In the genomic region with DNA sequence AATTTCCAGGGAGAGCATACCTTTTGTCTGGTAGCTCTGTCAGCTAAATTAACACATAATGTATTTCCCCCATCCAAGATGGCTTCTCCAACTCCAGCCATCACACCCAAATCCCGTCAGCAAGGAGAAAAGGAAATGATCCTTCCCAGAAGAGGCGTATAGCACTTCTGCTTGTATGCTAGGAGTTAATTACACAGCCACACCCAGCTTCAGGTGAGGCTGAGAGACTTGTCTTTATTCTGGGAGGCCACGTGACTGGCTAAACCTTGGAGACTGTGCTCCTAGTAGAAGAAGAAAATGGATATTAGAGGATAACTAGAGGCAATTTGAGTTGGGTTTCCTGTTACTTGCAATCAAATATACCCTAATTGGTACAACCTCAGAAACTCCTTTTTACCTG, we compare ENCODE assay signal across 15 cellular contexts.
"Had no signal": no experiment of that assay in that cellular context is flagged by ENCODE, and none has a peak within 500 bp of the region (broad histone marks: within the 10 kb centered on the region; RNA-seq: fewer than 3 reads in every experiment).

No MANE protein-coding gene starts in this region.

- DNase-seq: activated CD4-positive, alpha-beta T cell treated with anti-CD3 and anti-CD28 coated beads for 1 hour; activated CD4-positive, alpha-beta T cell treated with anti-CD3 and anti-CD28 coated beads, Interleukin-2, amount 50 U/mL, for 4 hours; activated naive CD4-positive, alpha-beta T cell treated with anti-CD3 and anti-CD28 coated beads for 36 hours; activated naive CD8-positive, alpha-beta T cell treated with anti-CD3 and anti-CD28 coated beads, Interleukin-2, amount 50 U/mL, for 24 hours; activated T-cell treated with anti-CD3 and anti-CD28 coated beads for 4 hours; gastrocnemius medialis; heart right ventricle; left ventricle myocardium superior; ovary; sigmoid colon; stimulated activated CD4-positive, alpha-beta T cell treated with anti-CD3 and anti-CD28 coated beads, Interleukin-1b, Interleukin-23, amount 100 ng/mL, for 48 hours; T-helper 1 cell; T1000 had no signal

- H3K9me3 Mint-ChIP-seq: activated naive CD4-positive, alpha-beta T cell treated with anti-CD3 and anti-CD28 coated beads for 36 hours; activated T-helper 17 cell treated with anti-CD3 and anti-CD28 coated beads, Interleukin-2, amount 50 U/mL, for 72 hours had no signal

- ATAC-seq: activated naive CD8-positive, alpha-beta T cell treated with anti-CD3 and anti-CD28 coated beads, Interleukin-2, amount 50 U/mL, for 24 hours; activated T-helper 17 cell treated with anti-CD3 and anti-CD28 coated beads, Interleukin-2, amount 50 U/mL, for 72 hours; gastrocnemius medialis; heart right ventricle; left ventricle myocardium superior had no signal

- H3K4me1 ChIP-seq: ascending aorta, gastrocnemius medialis, heart right ventricle, sigmoid colon had no signal

- H3K4me3 Mint-ChIP-seq: activated naive CD4-positive, alpha-beta T cell treated with anti-CD3 and anti-CD28 coated beads for 36 hours; activated naive CD8-positive, alpha-beta T cell treated with anti-CD3 and anti-CD28 coated beads, Interleukin-2, amount 50 U/mL, for 24 hours; activated T-helper 17 cell treated with anti-CD3 and anti-CD28 coated beads, Interleukin-2, amount 50 U/mL, for 72 hours had no signal

- H3K9me3 ChIP-seq: ascending aorta, gastrocnemius medialis, heart right ventricle, ovary, sigmoid colon had no signal

- H3K36me3 ChIP-seq: ascending aorta, gastrocnemius medialis, heart right ventricle, ovary, sigmoid colon had no signal

- H3K27ac Mint-ChIP-seq: activated naive CD4-positive, alpha-beta T cell treated with anti-CD3 and anti-CD28 coated beads for 36 hours; activated naive CD8-positive, alpha-beta T cell treated with anti-CD3 and anti-CD28 coated beads, Interleukin-2, amount 50 U/mL, for 24 hours; activated T-helper 17 cell treated with anti-CD3 and anti-CD28 coated beads, Interleukin-2, amount 50 U/mL, for 72 hours had no signal

- H3K4me1 Mint-ChIP-seq: activated naive CD8-positive, alpha-beta T cell treated with anti-CD3 and anti-CD28 coated beads, Interleukin-2, amount 50 U/mL, for 24 hours; activated T-helper 17 cell treated with anti-CD3 and anti-CD28 coated beads, Interleukin-2, amount 50 U/mL, for 72 hours had no signal

- H3K27me3 ChIP-seq: ascending aorta, gastrocnemius medialis, heart right ventricle, ovary, sigmoid colon had no signal

- H3K27me3 Mint-ChIP-seq: activated naive CD8-positive, alpha-beta T cell treated with anti-CD3 and anti-CD28 coated beads, Interleukin-2, amount 50 U/mL, for 24 hours had no signal

- H3K27ac ChIP-seq: ascending aorta, gastrocnemius medialis, heart right ventricle, ovary, sigmoid colon had no signal

- H3K4me3 ChIP-seq: ascending aorta, gastrocnemius medialis, heart right ventricle, ovary, sigmoid colon had no signal
